10 cellular contexts compared by ENCODE assay signal in genomic region chr15:69757186-69757585, GRCh38.
DNase-seq lines count a peak whose midpoint lies in the region; ATAC-seq and TF ChIP-seq lines count a peak whose summit lies in the region.
"Had no signal": no experiment of that assay in that cellular context is flagged by ENCODE, and none has a peak within 500 bp of the region (broad histone marks: within the 10 kb centered on the region; RNA-seq: fewer than 3 reads in every experiment).

No MANE protein-coding gene starts in this region.

- TF ChIP-seq CTCF in SK-N-SH (IDR thresholded peaks at IDR 0.05), result no peak

- H3K9ac ChIP-seq in SK-N-SH, result no peak overlapping the region

- H3K27ac ChIP-seq in SK-N-SH (ENCODE audit: low read depth in 2 of 2, low read length in 1 of 2), result no peak overlapping the region

- ATAC-seq in activated naive CD8-positive, alpha-beta T cell treated with anti-CD3 and anti-CD28 coated beads, Interleukin-2, amount 10 ng/mL, durations not matched to agents 7 days and 5 days (ENCODE audit: low read depth), result no peak

- H3K79me2 ChIP-seq in SK-N-SH (ENCODE audit: insufficient read depth), result no peaks in the 10 kb centered on the region

- H3K4me1 ChIP-seq in SK-N-SH (ENCODE audit: control insufficient read depth in 1 of 2, insufficient read depth in 2 of 2, low read depth in 1 of 2, low read length in 1 of 2), result peaks cover 5 to 8% of the 10 kb centered on the region in 2 experiments; a peak in 2 of 4 replicates

- H3K4me3 ChIP-seq in SK-N-SH (ENCODE audit: low read depth in 2 of 2, low read length in 1 of 2), result no peak overlapping the region

- H3K36me3 ChIP-seq in SK-N-SH (replicated peaks in 1 of 2; ENCODE audit: control insufficient read depth in 1 of 2, insufficient read depth in 2 of 2, low read length in 1 of 2), result no peaks in the 10 kb centered on the region

- peaks cover 2% of the 10 kb centered on the region for H3K27me3 Mint-ChIP-seq in activated naive CD8-positive, alpha-beta T cell treated with anti-CD3 and anti-CD28 coated beads, Interleukin-2, amount 10 ng/mL, durations not matched to agents 7 days and 5 days

- peak overlapping the region; percentile 34 for H3K4me3 Mint-ChIP-seq in activated naive CD8-positive, alpha-beta T cell treated with anti-CD3 and anti-CD28 coated beads, Interleukin-2, amount 10 ng/mL, durations not matched to agents 7 days and 5 days

- DNase-seq in ELR (ENCODE audit: low read depth) (peak; percentile 47), SK-N-SH (no peak), NCI-H1105 (lab: John Stamatoyannopoulos, UW) (no peak), mesenteric fat pad (ENCODE audit: low spot score) (no peak), NCI-H345 treated with DMSO at 0.1 percent for 48 hours (lab: John Stamatoyannopoulos, UW; ENCODE audit: unreplicated experiment) (no peak)
- peak; percentile 85 for DNase-seq in activated CD4-positive, alpha-beta T cell treated with anti-CD3 and anti-CD28 coated beads for 48 hours
- DNase-seq in activated naive CD8-positive, alpha-beta T cell treated with anti-CD3 and anti-CD28 coated beads, Interleukin-2, amount 10 ng/mL, durations not matched to agents 7 days and 5 days, result no peak
- DNase-seq in stimulated activated CD4-positive, alpha-beta T cell treated with anti-CD3 and anti-CD28 coated beads, Interleukin-1b, Interleukin-23, amount 100 ng/mL, for 48 hours, result peak; percentile 87
- DNase-seq: C1 segment of cervical spinal cord, occipital lobe had no signal

- no peak overlapping the region for H3K4me2 ChIP-seq in SK-N-SH

- 85% methylated on average over 6 of the region's 6 CpGs for WGBS in SK-N-SH (ENCODE audit: low lambda C conversion rate)

- no peak overlapping the region for H2AFZ ChIP-seq in SK-N-SH (ENCODE audit: low read depth)

- POLR2A ChIA-PET in activated naive CD8-positive, alpha-beta T cell treated with anti-CD3 and anti-CD28 coated beads, Interleukin-2, amount 10 ng/mL, durations not matched to agents 7 days and 5 days (lab: Charles Lee), result interaction anchor here (0.9 to 2.5 kb wide), 5 partner anchors 38 to 735 kb away, joined by 3 to 13 read pairs (median 5); partner anchors contain the start of gene TLE3
- POLR2A ChIA-PET in SK-N-SH (lab: Yijun Ruan, JAX), result no interaction called here

- TF ChIP-seq RAD21 in SK-N-SH (IDR thresholded peaks at IDR 0.05; ENCODE audit: low read length), result no peak

- H3K9me3 Mint-ChIP-seq in activated naive CD8-positive, alpha-beta T cell treated with anti-CD3 and anti-CD28 coated beads, Interleukin-2, amount 10 ng/mL, durations not matched to agents 7 days and 5 days, result peaks cover 13% of the 10 kb centered on the region

- no peaks in the 10 kb centered on the region for H4K20me1 ChIP-seq in SK-N-SH (ENCODE audit: insufficient read depth)

- CTCF ChIA-PET in SK-N-SH (lab: Yijun Ruan, JAX), result interaction anchor here (0.9 kb wide), 1 partner anchor 10 kb away, joined by 3 read pairs; no protein-coding TSS in a partner anchor

- peaks cover 31% of the 10 kb centered on the region for H3K36me3 Mint-ChIP-seq in activated naive CD8-positive, alpha-beta T cell treated with anti-CD3 and anti-CD28 coated beads, Interleukin-2, amount 10 ng/mL, durations not matched to agents 7 days and 5 days

- TF ChIP-seq EP300 in SK-N-SH (IDR thresholded peaks at IDR 0.05; ENCODE audit: borderline replicate concordance in 1 of 2, low read depth in 1 of 2, low read length in 1 of 2), result no peak

- H3K9me2 ChIP-seq in SK-N-SH, result no peaks in the 10 kb centered on the region

- no peak overlapping the region for H3K27ac Mint-ChIP-seq in activated naive CD8-positive, alpha-beta T cell treated with anti-CD3 and anti-CD28 coated beads, Interleukin-2, amount 10 ng/mL, durations not matched to agents 7 days and 5 days

- peaks cover 78% of the 10 kb centered on the region for H3K4me1 Mint-ChIP-seq in activated naive CD8-positive, alpha-beta T cell treated with anti-CD3 and anti-CD28 coated beads, Interleukin-2, amount 10 ng/mL, durations not matched to agents 7 days and 5 days

- H3K9me3 ChIP-seq in SK-N-SH, result peaks cover 7% of the 10 kb centered on the region; the same call in 1 of the 2 replicates

- H3K27me3 ChIP-seq in SK-N-SH (ENCODE audit: insufficient read depth), result no peaks in the 10 kb centered on the region

- H3F3A ChIP-seq in SK-N-SH (replicated peaks; ENCODE audit: insufficient read depth), result peaks cover 12% of the 10 kb centered on the region

TF ChIP-seq in SK-N-SH, 30 proteins besides CTCF, POLR2A, EP300 and RAD21:
- TF ChIP-seq CHD2 (IDR thresholded peaks at IDR 0.05; ENCODE audit: low read length, partially characterized antibody) (no peak), GATA2 (CRISPR knock-in tag; IDR thresholded peaks at IDR 0.05) (no peak), USF2 (IDR thresholded peaks at IDR 0.05; ENCODE audit: borderline replicate concordance, low read depth, low read length) (no peak), TCF12 (IDR thresholded peaks at IDR 0.05) (no peak), RCOR1 (IDR thresholded peaks at IDR 0.05; ENCODE audit: low read length) (no peak), NRF1 (IDR thresholded peaks at IDR 0.05; ENCODE audit: low read depth, low read length) (no peak), IRF3 (IDR thresholded peaks at IDR 0.05; ENCODE audit: low read depth, low read length) (no peak), MXI1 (IDR thresholded peaks at IDR 0.05; ENCODE audit: low read depth, low read length) (no peak), RFX5 (IDR thresholded peaks at IDR 0.05; ENCODE audit: low read length) (no peak)

Comparison
In these comparisons a context has a peak if more than half of its experiments do, and no peak if none do; other contexts are left out.
1. DNase-seq: peak in ELR (single experiment), activated CD4-positive, alpha-beta T cell treated with anti-CD3 and anti-CD28 coated beads for 48 hours (single experiment) and stimulated activated CD4-positive, alpha-beta T cell treated with anti-CD3 and anti-CD28 coated beads, Interleukin-1b, Interleukin-23, amount 100 ng/mL, for 48 hours (single experiment); none in activated naive CD8-positive, alpha-beta T cell treated with anti-CD3 and anti-CD28 coated beads, Interleukin-2, amount 10 ng/mL, durations not matched to agents 7 days and 5 days (single experiment), SK-N-SH (single experiment), NCI-H1105 (single experiment), mesenteric fat pad (single experiment) and NCI-H345 treated with DMSO at 0.1 percent for 48 hours (single experiment).